27 cellular contexts compared by ENCODE assay signal in genomic region chr6:98825602-98826230, GRCh38. TPM values are rescaled to one million over a fixed set of nuclear protein-coding genes. Genes with fewer than 3 reads are reported as not detected.
A peak's percentile ranks its signal among the peaks of the same experiment; 100 is the strongest.
DNase-seq lines count a peak whose midpoint lies in the region; ATAC-seq and TF ChIP-seq lines count a peak whose summit lies in the region.
"Had no signal": no experiment of that assay in that cellular context is flagged by ENCODE, and none has a peak within 500 bp of the region (broad histone marks: within the 10 kb centered on the region; RNA-seq: fewer than 3 reads in every experiment).

No MANE protein-coding gene starts in this region.

- WGBS in iPS DF 6.9 (ENCODE audit: insufficient coverage, insufficient read length), result no CpG with 5 or more reads among the region's 19 CpGs

- H3K4me3 ChIP-seq in GM23338 (peak overlapping the region; percentile 71), iPS DF 6.9 (ENCODE audit: low read length) (peak overlapping the region; percentile 43; the same call in 1 of the 2 replicates), neural progenitor cell (peak overlapping the region; percentile 69)
- H3K4me3 ChIP-seq: adrenal gland, lower lobe of right lung, spleen had no signal

- H3K27ac Mint-ChIP-seq in GM23338 (no peak overlapping the region), neural progenitor cell (peak overlapping the region; percentile 100)
- H3K27ac Mint-ChIP-seq in activated T-helper 1 cell treated with anti-CD3 and anti-CD28 coated beads, Interleukin-12 subunit alpha, Interleukin-12 subunit beta, Interleukin-2, Interleukin-4 antibody, amounts not matched to agents 30 ng/mL and 10 ng/mL and 1 ng/mL, durations not matched to agents 14 hours and 24 hours and 36 hours, result peak overlapping the region; percentile 31
- H3K27ac Mint-ChIP-seq in CD4-positive, alpha-beta T cell, result no peak overlapping the region
- H3K27ac Mint-ChIP-seq: activated B cell treated with CpG ODN at 0.5 μM for 24 hours; activated CD4-positive, alpha-beta memory T cell treated with anti-CD3 and anti-CD28 coated beads for 36 hours; stimulated activated naive CD8-positive, alpha-beta T cell treated with anti-CD3 and anti-CD28 coated beads, Interleukin-15, Interleukin-2, amounts not matched to agents 100 ng/mL and 50 ng/mL, for 24 hours had no signal

- H3F3A ChIP-seq in GM23338 (replicated peaks; ENCODE audit: low read depth) (0 out of 2 replicates have a peak, but pooled peaks cover 10% of the 10 kb centered on the region), neural progenitor cell (ENCODE audit: low read depth) (peaks cover 48% of the 10 kb centered on the region)

- H4K20me1 ChIP-seq in GM23338 (replicated peaks; ENCODE audit: insufficient read depth), result peaks cover 17% of the 10 kb centered on the region; the same call in 1 of the 2 replicates
- peaks cover 30% of the 10 kb centered on the region for H4K20me1 ChIP-seq in neural progenitor cell (ENCODE audit: low read depth)

- H3K4me1 Mint-ChIP-seq in GM23338 (peaks cover 36% of the 10 kb centered on the region), neural progenitor cell (peaks cover 58% of the 10 kb centered on the region)
- H3K4me1 Mint-ChIP-seq in activated T-helper 1 cell treated with anti-CD3 and anti-CD28 coated beads, Interleukin-12 subunit alpha, Interleukin-12 subunit beta, Interleukin-2, Interleukin-4 antibody, amounts not matched to agents 30 ng/mL and 10 ng/mL and 1 ng/mL, durations not matched to agents 14 hours and 24 hours and 36 hours (ENCODE audit: low read depth), result peaks cover 29% of the 10 kb centered on the region
- H3K4me1 Mint-ChIP-seq in CD4-positive, alpha-beta T cell (ENCODE audit: low read depth), result peaks cover 19% of the 10 kb centered on the region

- H3K4me3 Mint-ChIP-seq in GM23338, result peak overlapping the region; percentile 87
- peak overlapping the region; percentile 24 for H3K4me3 Mint-ChIP-seq in activated T-helper 1 cell treated with anti-CD3 and anti-CD28 coated beads, Interleukin-12 subunit alpha, Interleukin-12 subunit beta, Interleukin-2, Interleukin-4 antibody, amounts not matched to agents 30 ng/mL and 10 ng/mL and 1 ng/mL, durations not matched to agents 14 hours and 24 hours and 36 hours
- peak overlapping the region; percentile 98 for H3K4me3 Mint-ChIP-seq in neural progenitor cell
- H3K4me3 Mint-ChIP-seq in CD4-positive, alpha-beta T cell, result no peak overlapping the region
- H3K4me3 Mint-ChIP-seq: activated B cell treated with CpG ODN at 0.5 μM for 24 hours; activated CD4-positive, alpha-beta memory T cell treated with anti-CD3 and anti-CD28 coated beads for 36 hours had no signal

- POLR2A ChIA-PET in CD4-positive, alpha-beta T cell (lab: Charles Lee), result no interaction called here

- H3K36me3 Mint-ChIP-seq in GM23338 (ENCODE audit: low read depth) (no peaks in the 10 kb centered on the region; the same call in 2 of the 3 replicates), neural progenitor cell (no peaks in the 10 kb centered on the region)
- peaks cover 7% of the 10 kb centered on the region for H3K36me3 Mint-ChIP-seq in activated T-helper 1 cell treated with anti-CD3 and anti-CD28 coated beads, Interleukin-12 subunit alpha, Interleukin-12 subunit beta, Interleukin-2, Interleukin-4 antibody, amounts not matched to agents 30 ng/mL and 10 ng/mL and 1 ng/mL, durations not matched to agents 14 hours and 24 hours and 36 hours (ENCODE audit: low read depth)
- H3K36me3 Mint-ChIP-seq in CD4-positive, alpha-beta T cell (ENCODE audit: low read depth), result no peaks in the 10 kb centered on the region
- H3K36me3 Mint-ChIP-seq: activated CD4-positive, alpha-beta memory T cell treated with anti-CD3 and anti-CD28 coated beads for 36 hours had no signal

- intact Hi-C loops in activated T-helper 1 cell treated with anti-CD3 and anti-CD28 coated beads, Interleukin-12 subunit alpha, Interleukin-12 subunit beta, Interleukin-2, Interleukin-4 antibody, amounts not matched to agents 30 ng/mL and 10 ng/mL and 1 ng/mL, durations not matched to agents 14 hours and 24 hours and 36 hours (cut with micrococcal nuclease), result loop anchor here (1.0 kb wide), 1 partner anchor 9 kb away; the partner anchor contains the start of gene POU3F2
- intact Hi-C loops in CD4-positive, alpha-beta T cell (cut with DNase I, micrococcal nuclease), result no loop called here

- CTCF ChIA-PET in CD4-positive, alpha-beta T cell (lab: Charles Lee), result no interaction called here

- TF ChIP-seq CTCF in GM23338 (conservative IDR thresholded peaks at IDR 0.05; ENCODE audit: low read depth in 2 of 2) (no peak), neural progenitor cell (IDR thresholded peaks at IDR 0.05) (no peak)
- no peak for TF ChIP-seq CTCF in CD4-positive, alpha-beta T cell (IDR thresholded peaks at IDR 0.05)

- no peak overlapping the region for H3K27ac ChIP-seq in GM23338 (ENCODE audit: low read depth)
- H3K27ac ChIP-seq in iPS DF 6.9 (ENCODE audit: low read length), result no peak overlapping the region
- H3K27ac ChIP-seq in neural progenitor cell, result no peak overlapping the region
- no peak overlapping the region for H3K27ac ChIP-seq in CD4-positive, alpha-beta T cell (ENCODE audit: low read depth, low read length)
- H3K27ac ChIP-seq: A549, adrenal gland, lower lobe of right lung, spleen, tibial nerve had no signal

- DNase-seq in GM23338 (ENCODE audit: low spot score), result no peak
- DNase-seq in activated T-helper 1 cell treated with anti-CD3 and anti-CD28 coated beads, Interleukin-12 subunit alpha, Interleukin-12 subunit beta, Interleukin-2, Interleukin-4 antibody, amounts not matched to agents 30 ng/mL and 10 ng/mL and 1 ng/mL, durations not matched to agents 14 hours and 24 hours and 36 hours (ENCODE audit: low spot score), result no peak
- no peak for DNase-seq in iPS DF 6.9 (ENCODE audit: low read depth, low spot score)
- peak; percentile 32 for DNase-seq in neural progenitor cell (ENCODE audit: low spot score)
- DNase-seq in DMS114 treated with DMSO at 0.1 percent for 48 hours (lab: John Stamatoyannopoulos, UW; ENCODE audit: unreplicated experiment), result no peak
- DNase-seq in CD4-positive, alpha-beta T cell, result no peak
- no peak for DNase-seq in kidney glomerular epithelial cell (lab: John Stamatoyannopoulos, UW)
- DNase-seq: activated B cell treated with CpG ODN at 0.5 μM for 24 hours; activated CD4-positive, alpha-beta memory T cell treated with anti-CD3 and anti-CD28 coated beads for 36 hours; activated gamma-delta T cell treated with Interleukin-2 at 50 U/mL for 16 hours; adrenal gland; BE2C; COR-L47; dermis blood vessel endothelial cell; lower lobe of right lung; NCI-H1105; NCI-H2029 treated with DMSO at 0.1 percent for 48 hours; SK-N-SH; spleen; stimulated activated CD4-positive, alpha-beta T cell treated with anti-CD3 and anti-CD28 coated beads, Interleukin-4, amount 100 ng/mL, for 1 hour; T-helper 9 cell had no signal

- peak overlapping the region; percentile 96; the same call in 1 of the 2 replicates for H2AFZ ChIP-seq in GM23338
- H2AFZ ChIP-seq in neural progenitor cell (replicated peaks), result no peak overlapping the region

- H3K9me3 Mint-ChIP-seq in GM23338 (no peaks in the 10 kb centered on the region; the same call in 2 of the 3 replicates), neural progenitor cell (no peaks in the 10 kb centered on the region)
- no peaks in the 10 kb centered on the region for H3K9me3 Mint-ChIP-seq in activated T-helper 1 cell treated with anti-CD3 and anti-CD28 coated beads, Interleukin-12 subunit alpha, Interleukin-12 subunit beta, Interleukin-2, Interleukin-4 antibody, amounts not matched to agents 30 ng/mL and 10 ng/mL and 1 ng/mL, durations not matched to agents 14 hours and 24 hours and 36 hours
- no peaks in the 10 kb centered on the region for H3K9me3 Mint-ChIP-seq in CD4-positive, alpha-beta T cell
- H3K9me3 Mint-ChIP-seq: activated CD4-positive, alpha-beta memory T cell treated with anti-CD3 and anti-CD28 coated beads for 36 hours; stimulated activated naive CD8-positive, alpha-beta T cell treated with anti-CD3 and anti-CD28 coated beads, Interleukin-15, Interleukin-2, amounts not matched to agents 100 ng/mL and 50 ng/mL, for 24 hours had no signal

- H3K79me2 ChIP-seq in GM23338 (replicated peaks; ENCODE audit: insufficient read depth) (no peaks in the 10 kb centered on the region), neural progenitor cell (ENCODE audit: low read depth) (no peaks in the 10 kb centered on the region)

- peak overlapping the region; percentile 96 for H3K4me2 ChIP-seq in GM23338
- peak overlapping the region; percentile 98 for H3K4me2 ChIP-seq in neural progenitor cell

- H3K9me2 ChIP-seq in GM23338 (ENCODE audit: insufficient read depth), result no peaks in the 10 kb centered on the region
- H3K9me2 ChIP-seq: SK-N-SH had no signal

- H3K27me3 Mint-ChIP-seq in GM23338 (ENCODE audit: insufficient read depth, low read depth, poor library complexity), result peaks cover 78% of the 10 kb centered on the region
- H3K27me3 Mint-ChIP-seq in activated T-helper 1 cell treated with anti-CD3 and anti-CD28 coated beads, Interleukin-12 subunit alpha, Interleukin-12 subunit beta, Interleukin-2, Interleukin-4 antibody, amounts not matched to agents 30 ng/mL and 10 ng/mL and 1 ng/mL, durations not matched to agents 14 hours and 24 hours and 36 hours (ENCODE audit: insufficient read depth), result peaks cover 83% of the 10 kb centered on the region
- peaks cover 5% of the 10 kb centered on the region for H3K27me3 Mint-ChIP-seq in neural progenitor cell (ENCODE audit: insufficient read depth, low read depth)
- H3K27me3 Mint-ChIP-seq in CD4-positive, alpha-beta T cell, result peaks cover 93% of the 10 kb centered on the region

- no peak overlapping the region for H3K9ac ChIP-seq in neural progenitor cell
- H3K9ac ChIP-seq: SK-N-SH had no signal

- no peaks in the 10 kb centered on the region for H3K9me3 ChIP-seq in iPS DF 6.9 (ENCODE audit: control insufficient read depth, insufficient read depth, low read length)
- H3K9me3 ChIP-seq in neural progenitor cell (ENCODE audit: low read depth), result no peaks in the 10 kb centered on the region
- H3K9me3 ChIP-seq in CD4-positive, alpha-beta T cell (ENCODE audit: control insufficient read depth, low read length), result no peaks in the 10 kb centered on the region
- H3K9me3 ChIP-seq: A549, adrenal gland, BE2C, lower lobe of right lung, SK-N-SH, spleen, tibial nerve had no signal

- H3K27me3 ChIP-seq in GM23338 (ENCODE audit: insufficient read depth) (peaks cover 94% of the 10 kb centered on the region), iPS DF 6.9 (ENCODE audit: control insufficient read depth, insufficient read depth, low read length) (peaks cover 43% of the 10 kb centered on the region), neural progenitor cell (peaks cover 100% of the 10 kb centered on the region)
- H3K27me3 ChIP-seq in CD4-positive, alpha-beta T cell (ENCODE audit: control insufficient read depth, insufficient read depth, low read length), result peaks cover 92% of the 10 kb centered on the region

- H3K4me1 ChIP-seq in GM23338 (ENCODE audit: insufficient read depth) (peaks cover 54% of the 10 kb centered on the region), iPS DF 6.9 (ENCODE audit: control insufficient read depth, insufficient read depth, low read length) (peaks cover 5% of the 10 kb centered on the region; the same call in 1 of the 2 replicates), neural progenitor cell (peaks cover 52% of the 10 kb centered on the region)
- H3K4me1 ChIP-seq: A549, adrenal gland, BE2C had no signal

- no peak for ATAC-seq in GM23338
- no peak for ATAC-seq in CD4-positive, alpha-beta T cell (ENCODE audit: poor library complexity)
- no peak for ATAC-seq in GM21576 (IDR thresholded peaks at IDR 0.05; ENCODE audit: unreplicated experiment)
- ATAC-seq: lower lobe of right lung had no signal

- no peaks in the 10 kb centered on the region for H3K36me3 ChIP-seq in GM23338 (ENCODE audit: insufficient read depth)
- H3K36me3 ChIP-seq in iPS DF 6.9 (ENCODE audit: control insufficient read depth, insufficient read depth, low read length), result no peaks in the 10 kb centered on the region
- no peaks in the 10 kb centered on the region for H3K36me3 ChIP-seq in neural progenitor cell
- H3K36me3 ChIP-seq: adrenal gland, BE2C, lower lobe of right lung, spleen, tibial nerve had no signal

RNA-seq across cellular contexts. Expression of gene POU3F2, which starts 8.7 kb away (rescaled TPM):
- total RNA-seq in GM23338 (2014; rRNA removed; shearing (Covaris generic)), result 0.70 and 0.76 TPM in 2 replicates
- polyA plus RNA-seq in GM23338 (2016; fragmentation: Nextera tagmentation; extraction: Ambion mirVana), result 0.26 and 0.31 TPM in 2 replicates
- not detected in 2 replicates for total RNA-seq in activated T-helper 1 cell treated with anti-CD3 and anti-CD28 coated beads, Interleukin-12 subunit alpha, Interleukin-12 subunit beta, Interleukin-2, Interleukin-4 antibody, amounts not matched to agents 30 ng/mL and 10 ng/mL and 1 ng/mL, durations not matched to agents 14 hours and 24 hours and 36 hours
- total RNA-seq in neural progenitor cell (ENCODE audit: low replicate concordance), result 8.8 and 12.2 TPM in 2 replicates
- not detected for total RNA-seq in CD4-positive, alpha-beta T cell
- total RNA-seq: activated B cell treated with CpG ODN at 0.5 μM for 24 hours; activated CD4-positive, alpha-beta memory T cell treated with anti-CD3 and anti-CD28 coated beads for 36 hours; dermis blood vessel endothelial cell; lower lobe of right lung; NCI-H460; osteocyte; spleen had no signal
- polyA plus RNA-seq: A549 had no signal

Comparison
In these comparisons a context has a peak if more than half of its experiments do, and no peak if none do; other contexts are left out.
1. H3K27ac Mint-ChIP-seq: peak in activated T-helper 1 cell treated with anti-CD3 and anti-CD28 coated beads, Interleukin-12 subunit alpha, Interleukin-12 subunit beta, Interleukin-2, Interleukin-4 antibody, amounts not matched to agents 30 ng/mL and 10 ng/mL and 1 ng/mL, durations not matched to agents 14 hours and 24 hours and 36 hours (single experiment) and neural progenitor cell (single experiment); none in GM23338 (single experiment) and CD4-positive, alpha-beta T cell (single experiment).
2. Peak in every context shown above with its lines, with median percentiles within 50 percentile points of each other: H3K4me3 ChIP-seq.